ENCODE assay signal across 21 cellular contexts in genomic region chr9:11275158-11275695, GRCh38.
DNase-seq lines count a peak whose midpoint lies in the region; ATAC-seq lines count a peak whose summit lies in the region.
"Had no signal": no experiment of that assay in that cellular context is flagged by ENCODE, and none has a peak within 500 bp of the region (broad histone marks: within the 10 kb centered on the region; RNA-seq: fewer than 3 reads in every experiment).

No MANE protein-coding gene starts in this region.

- H3K9ac ChIP-seq in endocrine pancreas (ENCODE audit: control insufficient read depth, insufficient read depth, low read length) (no peak overlapping the region), trophoblast cell (ENCODE audit: low read length) (no peak overlapping the region)

- WGBS in trophoblast cell (ENCODE audit: extremely low coverage, insufficient coverage, insufficient read length): no CpG with 5 or more reads among the region's 11 CpGs

- H3K9me3 Mint-ChIP-seq in activated CD8-positive, alpha-beta T cell treated with anti-CD3 and anti-CD28 coated beads, Interleukin-2, amount 10 ng/mL, durations not matched to agents 7 days and 5 days (ENCODE audit: insufficient read depth): peaks cover 21% of the 10 kb centered on the region

- peaks cover 3% of the 10 kb centered on the region for H3K4me1 ChIP-seq in endocrine pancreas (ENCODE audit: control insufficient read depth, insufficient read depth, low read length)
- no peaks in the 10 kb centered on the region for H3K4me1 ChIP-seq in trophoblast cell (ENCODE audit: control insufficient read depth in 1 of 2, insufficient read depth in 2 of 2, low read length in 2 of 2)
- H3K4me1 ChIP-seq: HAP-1 had no signal

- peak overlapping the region; percentile 17 for H2BK12ac ChIP-seq in trophoblast cell (ENCODE audit: low read length)

- no peak overlapping the region for H3K4me2 ChIP-seq in trophoblast cell (ENCODE audit: low read length)

- H3K79me1 ChIP-seq in trophoblast cell (ENCODE audit: low read length): peaks cover 3% of the 10 kb centered on the region

- CTCF ChIA-PET in activated CD8-positive, alpha-beta T cell treated with anti-CD3 and anti-CD28 coated beads, Interleukin-2, amount 10 ng/mL, durations not matched to agents 7 days and 5 days (lab: Charles Lee): no interaction called here

- no peak overlapping the region for H4K8ac ChIP-seq in trophoblast cell (ENCODE audit: low read depth, low read length)

- H2BK5ac ChIP-seq in trophoblast cell (ENCODE audit: low read depth, low read length, poor library complexity): peak overlapping the region; percentile 59

- peak overlapping the region; percentile 14 for H3K4me3 ChIP-seq in endocrine pancreas (ENCODE audit: control insufficient read depth, insufficient read depth, low read length)
- no peak overlapping the region for H3K4me3 ChIP-seq in trophoblast cell (ENCODE audit: low read depth, low read length)
- H3K4me3 ChIP-seq: HAP-1 had no signal

- H3K14ac ChIP-seq in trophoblast cell (ENCODE audit: low read length): no peak overlapping the region

- no peaks in the 10 kb centered on the region for H3K36me3 Mint-ChIP-seq in activated CD8-positive, alpha-beta T cell treated with anti-CD3 and anti-CD28 coated beads, Interleukin-2, amount 10 ng/mL, durations not matched to agents 7 days and 5 days (ENCODE audit: low read depth)
- H3K36me3 Mint-ChIP-seq: CD8-positive, alpha-beta memory T cell had no signal

- no peak overlapping the region for H3K4ac ChIP-seq in trophoblast cell (ENCODE audit: low read depth, low read length)

- DNase-seq in NCI-H1105 (lab: John Stamatoyannopoulos, UW) (peak; percentile 32), NCI-H146 treated with DMSO at 0.1 percent for 48 hours (lab: John Stamatoyannopoulos, UW; ENCODE audit: unreplicated experiment) (peak; percentile 98), trophoblast cell (no peak)
- no peak for DNase-seq in activated CD8-positive, alpha-beta T cell treated with anti-CD3 and anti-CD28 coated beads, Interleukin-2, amount 10 ng/mL, durations not matched to agents 7 days and 5 days
- DNase-seq: C1 segment of cervical spinal cord; CD8-positive, alpha-beta memory T cell; DMS79 treated with DMSO at 0.1 percent for 48 hours; Kasumi-1; MM.1S; NCI-H1092; NCI-H187; NCI-H2107; NCI-H446; NCI-H69; NK-92 treated with Interleukin-12 subunit alpha and Interleukin-12 subunit beta, amount 100 ng/mL, for 24 hours; SW 1271 had no signal

- H3K79me2 ChIP-seq in trophoblast cell (ENCODE audit: control insufficient read depth, insufficient read depth, low read length, poor library complexity): no peaks in the 10 kb centered on the region

- H3K27me3 ChIP-seq in endocrine pancreas (ENCODE audit: control insufficient read depth, insufficient read depth, low read length): no peaks in the 10 kb centered on the region
- H3K27me3 ChIP-seq in trophoblast cell (ENCODE audit: insufficient read depth, low read length): no peaks in the 10 kb centered on the region

- H2AFZ ChIP-seq in trophoblast cell (ENCODE audit: insufficient read depth, low read length, poor library complexity): no peak overlapping the region

- no peak overlapping the region for H3K27ac Mint-ChIP-seq in activated CD8-positive, alpha-beta T cell treated with anti-CD3 and anti-CD28 coated beads, Interleukin-2, amount 10 ng/mL, durations not matched to agents 7 days and 5 days

- H3K36me3 ChIP-seq in endocrine pancreas (ENCODE audit: control insufficient read depth, insufficient read depth, low read length) (no peaks in the 10 kb centered on the region), trophoblast cell (ENCODE audit: control insufficient read depth in 1 of 2, insufficient read depth in 2 of 2, low read length in 2 of 2) (no peaks in the 10 kb centered on the region)
- H3K36me3 ChIP-seq: HAP-1 had no signal

- POLR2A ChIA-PET in activated CD8-positive, alpha-beta T cell treated with anti-CD3 and anti-CD28 coated beads, Interleukin-2, amount 10 ng/mL, durations not matched to agents 7 days and 5 days (lab: Charles Lee): no interaction called here

- no peak overlapping the region for H2BK120ac ChIP-seq in trophoblast cell (ENCODE audit: insufficient read depth, low read length, poor library complexity)

- no peak overlapping the region for H2AK5ac ChIP-seq in trophoblast cell (ENCODE audit: low read length)

- H3K4me3 Mint-ChIP-seq in activated CD8-positive, alpha-beta T cell treated with anti-CD3 and anti-CD28 coated beads, Interleukin-2, amount 10 ng/mL, durations not matched to agents 7 days and 5 days: no peak overlapping the region
- H3K4me3 Mint-ChIP-seq: CD8-positive, alpha-beta memory T cell had no signal

- no peak overlapping the region for H3K27ac ChIP-seq in trophoblast cell (ENCODE audit: low read depth, low read length)

- H4K91ac ChIP-seq in trophoblast cell (ENCODE audit: low read depth, low read length): peak overlapping the region; percentile 28

- no peaks in the 10 kb centered on the region for H3K4me1 Mint-ChIP-seq in activated CD8-positive, alpha-beta T cell treated with anti-CD3 and anti-CD28 coated beads, Interleukin-2, amount 10 ng/mL, durations not matched to agents 7 days and 5 days (ENCODE audit: low read depth)
- H3K4me1 Mint-ChIP-seq: CD8-positive, alpha-beta memory T cell had no signal

- no peak overlapping the region for H3K23ac ChIP-seq in trophoblast cell (ENCODE audit: low read length)

- ATAC-seq in HG02981 (IDR thresholded peaks at IDR 0.05; ENCODE audit: unreplicated experiment): no peak
- no peak for ATAC-seq in activated CD8-positive, alpha-beta T cell treated with anti-CD3 and anti-CD28 coated beads, Interleukin-2, amount 10 ng/mL, durations not matched to agents 7 days and 5 days
- no peak for ATAC-seq in GM19035 (IDR thresholded peaks at IDR 0.05; ENCODE audit: unreplicated experiment)
- ATAC-seq: Right ventricle myocardium inferior had no signal

- H3K18ac ChIP-seq in trophoblast cell (ENCODE audit: low read length): no peak overlapping the region

- H4K12ac ChIP-seq in trophoblast cell (ENCODE audit: low read depth, low read length): no peak overlapping the region

- H3K9me3 ChIP-seq in endocrine pancreas (ENCODE audit: control insufficient read depth, low read length): no peaks in the 10 kb centered on the region
- H3K9me3 ChIP-seq in trophoblast cell (ENCODE audit: insufficient read depth, low read depth, low read length): no peaks in the 10 kb centered on the region
- H3K9me3 ChIP-seq: HAP-1 had no signal

- no peaks in the 10 kb centered on the region for H3K27me3 Mint-ChIP-seq in activated CD8-positive, alpha-beta T cell treated with anti-CD3 and anti-CD28 coated beads, Interleukin-2, amount 10 ng/mL, durations not matched to agents 7 days and 5 days (ENCODE audit: low read depth)
- H3K27me3 Mint-ChIP-seq: CD8-positive, alpha-beta memory T cell had no signal

Comparison
In these comparisons a context has a peak if more than half of its experiments do, and no peak if none do; other contexts are left out.
1. DNase-seq: peak in NCI-H1105 (single experiment) and NCI-H146 treated with DMSO at 0.1 percent for 48 hours (single experiment); none in trophoblast cell (0 of 2) and activated CD8-positive, alpha-beta T cell treated with anti-CD3 and anti-CD28 coated beads, Interleukin-2, amount 10 ng/mL, durations not matched to agents 7 days and 5 days (single experiment).